19 cellular contexts compared by ENCODE assay signal in genomic region chrX:116241001-116241400, GRCh38.
A peak's percentile ranks its signal among the peaks of the same experiment; 100 is the strongest.
DNase-seq lines count a peak whose midpoint lies in the region; ATAC-seq, FAIRE-seq and TF ChIP-seq lines count a peak whose summit lies in the region.
"Had no signal": no experiment of that assay in that cellular context is flagged by ENCODE, and none has a peak within 500 bp of the region (broad histone marks: within the 10 kb centered on the region; RNA-seq: fewer than 3 reads in every experiment).

No MANE protein-coding gene starts in this region.

- H3K4me3 ChIP-seq in PC-3 (ENCODE audit: low read length) (peak overlapping the region; percentile 66), breast epithelium (no peak overlapping the region), keratinocyte (ENCODE audit: control insufficient read depth in 2 of 3, extremely low read depth in 1 of 3, insufficient read depth in 2 of 3, low read depth in 1 of 3, low read length in 3 of 3) (no peak overlapping the region)
- H3K4me3 ChIP-seq: GM23338, Peyer's patch, SK-N-MC had no signal

- H3K9me3 ChIP-seq in PC-3 (ENCODE audit: low read length) (no peaks in the 10 kb centered on the region), breast epithelium (no peaks in the 10 kb centered on the region), keratinocyte (ENCODE audit: control insufficient read depth, low read depth, low read length) (no peaks in the 10 kb centered on the region)
- H3K9me3 ChIP-seq: Peyer's patch had no signal

- TF ChIP-seq CTCF in PC-3 (conservative IDR thresholded peaks at IDR 0.05; ENCODE audit: low read depth, low read length) (no peak), breast epithelium (IDR thresholded peaks at IDR 0.05) (no peak), keratinocyte (optimal IDR thresholded peaks at IDR 0.05 in 1 of 3, IDR thresholded peaks at IDR 0.05 in 1 of 3, conservative IDR thresholded peaks at IDR 0.05 in 1 of 3; ENCODE audit: extremely low read depth in 1 of 3, insufficient read depth in 2 of 3, low read length in 3 of 3) (no peak)

- ATAC-seq in PC-3 = peak; percentile 41
- no peak for ATAC-seq in HG02623 (IDR thresholded peaks at IDR 0.05; ENCODE audit: unreplicated experiment)
- ATAC-seq: GM23338 had no signal

- H3K4me2 ChIP-seq in PC-3 (ENCODE audit: low read length) (peak overlapping the region; percentile 82), keratinocyte (ENCODE audit: control insufficient read depth, extremely low read depth, insufficient read depth, low read depth, low read length) (peak overlapping the region; percentile 81)
- H3K4me2 ChIP-seq: GM23338 had no signal

- H3K79me2 ChIP-seq in PC-3 (ENCODE audit: low read length) (no peaks in the 10 kb centered on the region), keratinocyte (ENCODE audit: control insufficient read depth, insufficient read depth, low read length) (no peaks in the 10 kb centered on the region)

- intact Hi-C loops in PC-3 (cut with micrococcal nuclease) = loop anchor here (2.0 kb wide), 2 partner anchors 32 to 40 kb away; no protein-coding TSS in a partner anchor
- intact Hi-C loops in breast epithelium (cut with DNase I; ENCODE audit: low total_unique reads) = no loop called here

- peaks cover 41% of the 10 kb centered on the region for H3K4me1 ChIP-seq in PC-3 (ENCODE audit: insufficient read depth, low read length)
- H3K4me1 ChIP-seq in breast epithelium = no peaks in the 10 kb centered on the region
- peaks cover 35% of the 10 kb centered on the region for H3K4me1 ChIP-seq in keratinocyte (ENCODE audit: control insufficient read depth, extremely low read depth, insufficient read depth, low read length)
- H3K4me1 ChIP-seq: Peyer's patch had no signal

- no peaks in the 10 kb centered on the region for H3K27me3 ChIP-seq in PC-3 (ENCODE audit: low read length)
- no peaks in the 10 kb centered on the region for H3K27me3 ChIP-seq in breast epithelium
- H3K27me3 ChIP-seq in keratinocyte (ENCODE audit: control insufficient read depth, extremely low read depth, insufficient read depth, low read length) = no peaks in the 10 kb centered on the region
- H3K27me3 ChIP-seq: Peyer's patch had no signal

- peak overlapping the region; percentile 82 for H3K9ac ChIP-seq in PC-3 (ENCODE audit: low read length)
- no peak overlapping the region for H3K9ac ChIP-seq in keratinocyte (ENCODE audit: control insufficient read depth, extremely low read depth, insufficient read depth, low read length)

- no peak for TF ChIP-seq POLR2A in breast epithelium (IDR thresholded peaks at IDR 0.05)

- no peak overlapping the region for H2AFZ ChIP-seq in PC-3 (ENCODE audit: low read length)
- no peak overlapping the region for H2AFZ ChIP-seq in keratinocyte (ENCODE audit: control insufficient read depth, low read length)
- H2AFZ ChIP-seq: GM23338 had no signal

- CTCF ChIA-PET in PC-3 (lab: Charles Lee) = no interaction called here

- no peaks in the 10 kb centered on the region for H3K9me1 ChIP-seq in keratinocyte (ENCODE audit: control insufficient read depth, extremely low read depth, insufficient read depth, low read length)

- dilution Hi-C loops in keratinocyte (cut with MboI; ENCODE audit: extremely low pct_ligation_motif_present, low sequenced_read_pairs) = no loop called here

- H3F3A ChIP-seq in PC-3 (ENCODE audit: low read length, unreplicated experiment) = no peaks in the 10 kb centered on the region

- no peaks in the 10 kb centered on the region for H3K9me2 ChIP-seq in PC-3 (replicated peaks; ENCODE audit: low read length)

- POLR2A ChIA-PET in PC-3 (lab: Charles Lee; ENCODE audit: unreplicated experiment) = no interaction called here

- BruUV-seq in PC-3 (replicated peaks; lab: Mats Ljungman, UMichigan) = no TSS peak

- H4K20me1 ChIP-seq in PC-3 (ENCODE audit: low read length) (no peaks in the 10 kb centered on the region), keratinocyte (ENCODE audit: control insufficient read depth, extremely low read depth, insufficient read depth, low read length) (no peaks in the 10 kb centered on the region)

- DNase-seq in PC-3 = peak; percentile 55
- DNase-seq in breast epithelium (ENCODE audit: low spot score in 2 of 2) = no peak
- no peak for DNase-seq in keratinocyte (ENCODE audit: low read depth, low spot score)
- DNase-seq in C1 segment of cervical spinal cord (lab: John Stamatoyannopoulos, UW) = no peak
- DNase-seq in GF-D8 (lab: John Stamatoyannopoulos, UW) = no peak
- DNase-seq in kidney glomerular epithelial cell (lab: John Stamatoyannopoulos, UW) = no peak
- DNase-seq: CD4-positive, CD25-positive, alpha-beta regulatory T cell; H9; NCI-H187; NCI-H2081 treated with DMSO at 0.1 percent for 48 hours; NCI-H2171; NCI-H226; NCI-H510A; Peyer's patch; SIG-M5 had no signal

- H3K27ac ChIP-seq in PC-3 (ENCODE audit: low read length) (peak overlapping the region; percentile 98), breast epithelium (peak overlapping the region; percentile 11 to 54), keratinocyte (ENCODE audit: control insufficient read depth, insufficient read depth, low read length) (no peak overlapping the region)
- H3K27ac ChIP-seq: Peyer's patch, SK-N-MC had no signal

- no peak for FAIRE-seq in keratinocyte (lab: Jason Lieb, UNC)
- FAIRE-seq: D721Med had no signal

- no peaks in the 10 kb centered on the region for H3K36me3 ChIP-seq in PC-3 (ENCODE audit: low read depth, low read length)
- no peaks in the 10 kb centered on the region for H3K36me3 ChIP-seq in breast epithelium
- no peaks in the 10 kb centered on the region for H3K36me3 ChIP-seq in keratinocyte (ENCODE audit: control insufficient read depth in 2 of 2, extremely low read depth in 1 of 2, insufficient read depth in 2 of 2, low read length in 2 of 2)
- H3K36me3 ChIP-seq: Peyer's patch had no signal
